In genomic region chrX:118520858-118521206, GRCh38 we compare ENCODE assay signal across 1 cellular context.
TF ChIP-seq lines count a peak whose summit lies in the region.

No MANE protein-coding gene starts in this region.

TF ChIP-seq in K562, 482 proteins besides CTCF, POLR2A, EP300 and RAD21 (continued from another document):
- TF ChIP-seq ZBTB49 (CRISPR knock-in tag; IDR thresholded peaks at IDR 0.05; ENCODE audit: borderline replicate concordance) (no peak), KDM5B (IDR thresholded peaks at IDR 0.05; ENCODE audit: insufficient replicate concordance, low read depth, low read length) (no peak)
